In the genomic region with DNA sequence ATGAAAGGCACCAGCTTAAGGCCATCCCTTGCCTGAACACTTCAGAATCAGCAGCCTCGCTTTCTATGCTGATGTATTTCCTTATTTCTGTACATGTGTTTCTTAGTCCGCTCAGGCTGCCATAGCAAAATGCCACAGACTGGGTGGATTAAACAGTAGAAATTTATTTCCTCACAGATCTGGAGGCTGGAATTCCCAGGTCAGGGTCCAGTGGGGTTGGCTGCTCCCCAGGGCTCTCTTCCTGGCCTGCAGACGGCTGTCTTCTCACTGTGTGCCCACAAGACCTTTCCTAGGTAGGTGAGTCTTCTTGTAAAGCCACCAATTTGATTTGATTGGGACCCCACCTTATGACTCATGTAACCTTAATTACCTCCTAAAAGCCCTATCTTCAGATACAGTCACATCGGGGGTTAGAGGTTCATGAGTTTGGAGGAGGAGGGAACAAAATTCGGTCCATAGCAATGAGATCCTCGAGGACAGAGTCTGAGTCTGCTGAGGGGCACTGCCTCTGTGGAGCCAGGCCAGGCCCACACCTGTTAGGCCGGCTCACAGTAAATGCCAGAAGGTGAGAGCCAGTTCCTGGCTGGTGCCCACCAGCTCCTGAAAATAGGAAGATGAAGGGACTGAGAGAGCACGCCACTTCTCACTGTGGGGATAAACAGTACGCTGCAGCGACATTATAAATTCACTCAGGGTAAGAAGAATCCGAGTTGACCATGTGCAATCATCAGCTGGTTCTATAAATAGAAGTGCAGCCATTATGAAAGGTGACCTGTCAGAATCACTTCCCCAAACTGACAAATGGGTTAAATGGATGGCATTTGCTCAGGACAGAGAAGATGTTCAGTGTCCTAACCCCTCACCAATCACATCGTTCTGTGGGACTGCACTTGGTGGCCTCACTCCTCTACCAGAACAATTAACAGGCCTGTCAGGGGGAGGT, we compare ENCODE assay signal across 2 cellular contexts.
TF ChIP-seq lines count a peak whose summit lies in the region.

No MANE protein-coding gene starts in this region.

TF ChIP-seq in GM23338, 12 proteins besides CTCF, POLR2A, EP300 and RAD21 (continues in another document):
- TF ChIP-seq ZNF114 (CRISPR knock-in tag; IDR thresholded peaks at IDR 0.05) (no peak), CREB1 (CRISPR knock-in tag; IDR thresholded peaks at IDR 0.05; ENCODE audit: low read depth) (no peak), REST (IDR thresholded peaks at IDR 0.05; ENCODE audit: unreplicated experiment) (no peak), ZNF331 (CRISPR knock-in tag; IDR thresholded peaks at IDR 0.05; ENCODE audit: low read depth) (no peak), NANOG (IDR thresholded peaks at IDR 0.05; ENCODE audit: borderline replicate concordance) (no peak), ETS1 (IDR thresholded peaks at IDR 0.05) (no peak), POLR2AphosphoS5 (IDR thresholded peaks at IDR 0.05; ENCODE audit: low read depth) (no peak), EZH2phosphoT487 (IDR thresholded peaks at IDR 0.05; ENCODE audit: unreplicated experiment) (no peak)

TF ChIP-seq in liver, 16 proteins besides CTCF, POLR2A, EP300 and RAD21:
- TF ChIP-seq GABPA (IDR thresholded peaks at IDR 0.05 in 1 of 2, conservative IDR thresholded peaks at IDR 0.05 in 1 of 2) (no peak), RXRA (IDR thresholded peaks at IDR 0.05) (peak; percentile 46 to 68), REST (IDR thresholded peaks at IDR 0.05) (peak; percentile 46), HNF4G (IDR thresholded peaks at IDR 0.05) (peak; percentile 78), SP1 (IDR thresholded peaks at IDR 0.05) (peak; percentile 81), TAF1 (conservative IDR thresholded peaks at IDR 0.05) (no peak), ZBTB33 (IDR thresholded peaks at IDR 0.05) (no peak), YY1 (IDR thresholded peaks at IDR 0.05) (peak; percentile 63), FOXA1 (IDR thresholded peaks at IDR 0.05) (no peak), FOXA2 (IDR thresholded peaks at IDR 0.05) (no peak), EGR1 (IDR thresholded peaks at IDR 0.05; ENCODE audit: low read depth in 2 of 2) (no peak), MAX (IDR thresholded peaks at IDR 0.05) (peak; percentile 37), HNF4A (conservative IDR thresholded peaks at IDR 0.05) (peak; percentile 89 to 92), NR2F2 (IDR thresholded peaks at IDR 0.05) (no peak), JUND (IDR thresholded peaks at IDR 0.05) (peak in 1 of 2 donors; percentile 66)
- TF ChIP-seq, protein P1, sequence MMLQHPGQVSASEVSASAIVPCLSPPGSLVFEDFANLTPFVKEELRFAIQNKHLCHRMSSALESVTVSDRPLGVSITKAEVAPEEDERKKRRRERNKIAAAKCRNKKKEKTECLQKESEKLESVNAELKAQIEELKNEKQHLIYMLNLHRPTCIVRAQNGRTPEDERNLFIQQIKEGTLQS (IDR thresholded peaks at IDR 0.05) = no peak
TF ChIP-seq in liver: peak in this region for 8.
